In genomic region chr4:15649914-15650545, GRCh38 we compare ENCODE assay signal across 8 cellular contexts. TPM values are rescaled to one million over a fixed set of nuclear protein-coding genes. Genes with fewer than 3 reads are reported as not detected.
DNase-seq lines count a peak whose midpoint lies in the region; ATAC-seq, FAIRE-seq and TF ChIP-seq lines count a peak whose summit lies in the region.

No MANE protein-coding gene starts in this region.

- ATAC-seq in GM19452 (IDR thresholded peaks at IDR 0.05; ENCODE audit: unreplicated experiment), result peak; percentile 44

- H3K4me3 Mint-ChIP-seq in CD4-positive, alpha-beta memory T cell, result peak overlapping the region in 7 of 8 donors; percentile 1 to 75 (median 36)

- intact Hi-C loops in CD4-positive, alpha-beta memory T cell (cut with micrococcal nuclease), result loop anchor here (1.0 kb wide), 5 partner anchors 116 to 1994 kb away; no protein-coding TSS in a partner anchor

- H3K9me3 ChIP-seq in CD4-positive, alpha-beta memory T cell (ENCODE audit: control insufficient read depth in 1 of 2, low read length in 2 of 2), result no peaks in the 10 kb centered on the region

- DNase-seq in CD4-positive, alpha-beta memory T cell, result peak; percentile 74 to 81 (median 75)
- peak; percentile 48 for DNase-seq in HTR-8/SVneo (ENCODE audit: insufficient read length, low spot score)
- peak; percentile 72 for DNase-seq in NOMO-1 treated with dmso at 0.1 percent for 144 hours (lab: John Stamatoyannopoulos, UW; ENCODE audit: unreplicated experiment)
- peak; percentile 23 for DNase-seq in activated T-cell treated with anti-CD3 and anti-CD28 coated beads for 48 hours (ENCODE audit: low read depth)
- DNase-seq in fibroblast of mammary gland (ENCODE audit: low read depth), result peak; percentile 71
- peak; percentile 1 for DNase-seq in occipital lobe (lab: John Stamatoyannopoulos, UW)
- DNase-seq in urothelium cell line (ENCODE audit: low spot score), result peak; percentile 39

- H3K9me3 Mint-ChIP-seq in CD4-positive, alpha-beta memory T cell, result peaks cover 0 to 2% (median 0%) of the 10 kb centered on the region in 8 donors

- no peak overlapping the region for H3K4me3 ChIP-seq in CD4-positive, alpha-beta memory T cell (ENCODE audit: low read length in 2 of 2)
- no peak overlapping the region for H3K4me3 ChIP-seq in fibroblast of mammary gland (ENCODE audit: control insufficient read depth, low read depth, low read length)

- POLR2A ChIA-PET in CD4-positive, alpha-beta memory T cell (lab: Charles Lee; ENCODE audit: partially characterized antibody), result no interaction called here

- H3K36me3 Mint-ChIP-seq in CD4-positive, alpha-beta memory T cell, result peaks cover 0 to 4% of the 10 kb centered on the region in 2 donors

- FAIRE-seq in HTR-8/SVneo (lab: Jason Lieb, UNC), result peak; percentile 46
- FAIRE-seq in urothelium cell line (lab: Jason Lieb, UNC), result no peak

- no peaks in the 10 kb centered on the region for H3K36me3 ChIP-seq in CD4-positive, alpha-beta memory T cell (ENCODE audit: insufficient read depth, low read length)

- no peaks in the 10 kb centered on the region for H3K27me3 ChIP-seq in CD4-positive, alpha-beta memory T cell (ENCODE audit: insufficient read depth, low read length)

- peak; percentile 76 for TF ChIP-seq CTCF in fibroblast of mammary gland (conservative IDR thresholded peaks at IDR 0.05; ENCODE audit: control insufficient read depth, insufficient read depth, low read depth, low read length)

- CTCF ChIA-PET in CD4-positive, alpha-beta memory T cell (lab: Charles Lee; ENCODE audit: partially characterized antibody), result interaction anchor here (0.7 to 1.6 kb wide), 11 partner anchors 9 to 419 kb away, joined by 3 to 9 read pairs (median 4); partner anchors contain the start of gene CC2D2A

- no peaks in the 10 kb centered on the region for H3K27me3 Mint-ChIP-seq in CD4-positive, alpha-beta memory T cell

- H3K4me1 Mint-ChIP-seq in CD4-positive, alpha-beta memory T cell, result peaks cover 43 to 80% (median 56%) of the 10 kb centered on the region in 4 donors

- H3K27ac ChIP-seq in CD4-positive, alpha-beta memory T cell (ENCODE audit: low read depth, low read length), result no peak overlapping the region

- peak overlapping the region in 6 of 7 donors; percentile 7 to 69 (median 38) for H3K27ac Mint-ChIP-seq in CD4-positive, alpha-beta memory T cell

- H3K4me1 ChIP-seq in CD4-positive, alpha-beta memory T cell (ENCODE audit: insufficient read depth, low read length), result peaks cover 80% of the 10 kb centered on the region

RNA-seq across cellular contexts. Expression of gene FBXL5, which starts 5.1 kb away (rescaled TPM):
- 10 to 100 TPM; 62.2 to 62.8 TPM for total RNA-seq in CD4-positive, alpha-beta memory T cell
- 100 to 1,000 TPM in 1 of 2 donors, 10 to 100 TPM in 1; 88.5 to 203 TPM for polyA plus RNA-seq in CD4-positive, alpha-beta memory T cell
- total RNA-seq in occipital lobe, result 229 TPM

RNA-seq across cellular contexts. Expression of gene FAM200B, which starts 31.6 kb away (rescaled TPM):
- 10 to 100 TPM; 35.5 to 37.4 TPM for total RNA-seq in CD4-positive, alpha-beta memory T cell
- 10 to 100 TPM; 70.9 to 86.8 TPM for polyA plus RNA-seq in CD4-positive, alpha-beta memory T cell
- 98.4 TPM for total RNA-seq in occipital lobe

RNA-seq across cellular contexts. Expression of gene BST1, which starts 52.8 kb away (rescaled TPM):
- under 1 TPM; 0.44 to 0.75 TPM for total RNA-seq in CD4-positive, alpha-beta memory T cell
- polyA plus RNA-seq in CD4-positive, alpha-beta memory T cell, result under 1 TPM in 1 of 2 donors, not detected in 1; 0.53 TPM
- 2.8 TPM for total RNA-seq in occipital lobe

Comparison
In these comparisons a context has a peak if more than half of its experiments do, and no peak if none do; other contexts are left out.
1. DNase-seq: peak in every context shown above with its lines; median percentile 75 in CD4-positive, alpha-beta memory T cell; 72 in NOMO-1 treated with dmso at 0.1 percent for 144 hours; 71 in fibroblast of mammary gland; 48 in HTR-8/SVneo; 39 in urothelium cell line; 23 in activated T-cell treated with anti-CD3 and anti-CD28 coated beads for 48 hours; 1 in occipital lobe.